ENCODE assay signal across 28 cellular contexts in genomic region chr3:162263596-162263995, GRCh38.
"Had no signal": no experiment of that assay in that cellular context is flagged by ENCODE, and none has a peak within 500 bp of the region (broad histone marks: within the 10 kb centered on the region; RNA-seq: fewer than 3 reads in every experiment).

No MANE protein-coding gene starts in this region.

- H3K27me3 ChIP-seq: neural progenitor cell, ovary, right lobe of liver, sigmoid colon, stomach, thyroid gland, tibial nerve, upper lobe of left lung, vagina had no signal

- H3K36me3 ChIP-seq: neural progenitor cell, ovary, right lobe of liver, sigmoid colon, stomach, thoracic aorta, thyroid gland, tibial nerve, upper lobe of left lung, vagina had no signal

- H3K9me3 ChIP-seq: ovary, psoas muscle, right lobe of liver, sigmoid colon, stomach, thoracic aorta, thyroid gland, tibial nerve, upper lobe of left lung, vagina had no signal

- H3K4me2 ChIP-seq: neural progenitor cell had no signal

- ATAC-seq: psoas muscle; right cardiac atrium; right lobe of liver; stimulated activated effector memory CD8-positive, alpha-beta T cell treated with anti-CD3 and anti-CD28 coated beads, Interleukin-12 subunit alpha, Interleukin-12 subunit beta, amount 100 ng/mL, for 72 hours; stimulated activated naive B cell treated with anti-CD40 and anti-IgM and Interleukin-4, amounts not matched to agents 10 μg/mL and 1 μg/mL and 100 μg/mL, for 72 hours had no signal

- H3K4me1 Mint-ChIP-seq: nephron; neural progenitor cell; stimulated activated effector memory CD8-positive, alpha-beta T cell treated with anti-CD3 and anti-CD28 coated beads, Interleukin-12 subunit alpha, Interleukin-12 subunit beta, amount 100 ng/mL, for 72 hours; stimulated activated naive B cell treated with anti-CD40 and anti-IgM and Interleukin-4, amounts not matched to agents 10 μg/mL and 1 μg/mL and 100 μg/mL, for 72 hours had no signal

- H3K79me2 ChIP-seq: parathyroid adenoma had no signal

- DNase-seq: occipital lobe; ovary; posterior cingulate gyrus; psoas muscle; right cardiac atrium; right lobe of liver; sigmoid colon; small intestine; stimulated activated CD4-positive, alpha-beta T cell treated with anti-CD3 and anti-CD28 coated beads, Interleukin-15, amount 100 ng/mL, for 24 hours; stimulated activated CD4-positive, alpha-beta T cell treated with anti-CD3 and anti-CD28 coated beads, Interleukin-2, amount 100 ng/mL, for 24 hours; stimulated activated CD4-positive, alpha-beta T cell treated with anti-CD3 and anti-CD28 coated beads, Interleukin-2, amount 100 ng/mL, for 48 hours; stimulated activated CD4-positive, alpha-beta T cell treated with anti-CD3 and anti-CD28 coated beads, Interleukin-4, amount 100 ng/mL, for 24 hours; stimulated activated naive B cell treated with anti-CD40 and anti-IgM and Interleukin-4, amounts not matched to agents 10 μg/mL and 1 μg/mL and 100 μg/mL, for 72 hours; stimulated activated naive CD4-positive, alpha-beta T cell treated with Interleukin-2 at 50 U/mL for 16 hours; stomach; thyroid gland; trophoblast cell; upper lobe of left lung had no signal

- H3K27ac Mint-ChIP-seq: nephron; neural progenitor cell; progenitor cell of endocrine pancreas; stimulated activated effector memory CD8-positive, alpha-beta T cell treated with anti-CD3 and anti-CD28 coated beads, Interleukin-12 subunit alpha, Interleukin-12 subunit beta, amount 100 ng/mL, for 72 hours; stimulated activated naive B cell treated with anti-CD40 and anti-IgM and Interleukin-4, amounts not matched to agents 10 μg/mL and 1 μg/mL and 100 μg/mL, for 72 hours; stimulated activated naive CD8-positive, alpha-beta T cell treated with anti-CD3 and anti-CD28 coated beads, Interleukin-15, Interleukin-2, amounts not matched to agents 100 ng/mL and 50 ng/mL, for 24 hours had no signal

- H3K4me1 ChIP-seq: neural progenitor cell, parathyroid adenoma, psoas muscle, right lobe of liver, sigmoid colon, stomach, thyroid gland, tibial nerve, upper lobe of left lung, vagina had no signal

- H3K27ac ChIP-seq: neural progenitor cell, ovary, parathyroid adenoma, psoas muscle, right lobe of liver, sigmoid colon, stomach, thoracic aorta, thyroid gland, tibial nerve, upper lobe of left lung, vagina had no signal

- H3K9ac ChIP-seq: neural progenitor cell, parathyroid adenoma had no signal

- H3K4me3 ChIP-seq: neural progenitor cell, ovary, psoas muscle, right lobe of liver, sigmoid colon, stomach, thoracic aorta, thyroid gland, tibial nerve, upper lobe of left lung, vagina had no signal

- H3K4me3 Mint-ChIP-seq: nephron; neural progenitor cell; stimulated activated effector memory CD8-positive, alpha-beta T cell treated with anti-CD3 and anti-CD28 coated beads, Interleukin-12 subunit alpha, Interleukin-12 subunit beta, amount 100 ng/mL, for 72 hours; stimulated activated naive B cell treated with anti-CD40 and anti-IgM and Interleukin-4, amounts not matched to agents 10 μg/mL and 1 μg/mL and 100 μg/mL, for 72 hours; stimulated activated naive CD8-positive, alpha-beta T cell treated with anti-CD3 and anti-CD28 coated beads, Interleukin-15, Interleukin-2, amounts not matched to agents 100 ng/mL and 50 ng/mL, for 24 hours had no signal

- H3K9me3 Mint-ChIP-seq: nephron, neural progenitor cell had no signal

- H3K36me3 Mint-ChIP-seq: neural progenitor cell; stimulated activated effector memory CD8-positive, alpha-beta T cell treated with anti-CD3 and anti-CD28 coated beads, Interleukin-12 subunit alpha, Interleukin-12 subunit beta, amount 100 ng/mL, for 72 hours; stimulated activated naive B cell treated with anti-CD40 and anti-IgM and Interleukin-4, amounts not matched to agents 10 μg/mL and 1 μg/mL and 100 μg/mL, for 72 hours had no signal

- H2AFZ ChIP-seq: neural progenitor cell, parathyroid adenoma had no signal

- H3K27me3 Mint-ChIP-seq: progenitor cell of endocrine pancreas; stimulated activated naive B cell treated with anti-CD40 and anti-IgM and Interleukin-4, amounts not matched to agents 10 μg/mL and 1 μg/mL and 100 μg/mL, for 72 hours; stimulated activated naive CD8-positive, alpha-beta T cell treated with anti-CD3 and anti-CD28 coated beads, Interleukin-15, Interleukin-2, amounts not matched to agents 100 ng/mL and 50 ng/mL, for 24 hours had no signal

- FAIRE-seq: small intestine, urothelium cell line had no signal
